In the genomic region with DNA sequence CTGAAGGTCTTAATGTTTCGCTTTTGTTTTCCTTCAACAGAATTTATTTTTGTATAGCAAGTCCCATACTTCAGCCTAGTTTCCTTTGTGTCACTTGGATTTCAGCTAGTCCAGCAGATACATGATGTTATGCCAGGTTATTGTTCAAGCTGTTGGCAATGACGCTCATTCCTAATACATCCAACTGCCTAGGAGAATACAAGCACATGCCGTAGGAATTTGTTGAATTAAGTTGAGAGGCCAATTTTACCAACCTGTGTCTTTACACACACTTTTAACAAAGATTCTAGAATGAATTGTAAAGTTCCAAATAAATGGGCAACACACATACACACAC, we compare ENCODE assay signal across 15 cellular contexts.
DNase-seq lines count a peak whose midpoint lies in the region; ATAC-seq, FAIRE-seq and TF ChIP-seq lines count a peak whose summit lies in the region.
"Had no signal": no experiment of that assay in that cellular context is flagged by ENCODE, and none has a peak within 500 bp of the region (broad histone marks: within the 10 kb centered on the region; RNA-seq: fewer than 3 reads in every experiment).

No MANE protein-coding gene starts in this region.

- ATAC-seq in psoas muscle (peak; percentile 50 to 80 (median 63)), HG03565 (IDR thresholded peaks at IDR 0.05; ENCODE audit: unreplicated experiment) (no peak), HG03571 (IDR thresholded peaks at IDR 0.05; ENCODE audit: unreplicated experiment) (no peak)
- no peak for ATAC-seq in activated T-cell treated with anti-CD3 and anti-CD28 coated beads, Interleukin-2, amount 50 U/mL, for 72 hours (replicated peaks in 1 of 2)

- TF ChIP-seq CTCF in mammary epithelial cell (conservative IDR thresholded peaks at IDR 0.05 in 1 of 2, IDR thresholded peaks at IDR 0.05 in 1 of 2; ENCODE audit: extremely low read depth in 1 of 2, insufficient read depth in 1 of 2, low read depth in 1 of 2, low read length in 2 of 2), result no peak
- TF ChIP-seq CTCF in left ventricle myocardium inferior (IDR thresholded peaks at IDR 0.05; ENCODE audit: borderline replicate concordance), result no peak
- TF ChIP-seq CTCF in psoas muscle (IDR thresholded peaks at IDR 0.05), result no peak

- H3K4me1 ChIP-seq in mammary epithelial cell (ENCODE audit: insufficient read depth, low read length) (peaks cover 18% of the 10 kb centered on the region), left ventricle myocardium inferior (peaks cover 34% of the 10 kb centered on the region), psoas muscle (peaks cover 25% of the 10 kb centered on the region)

- H3K4me3 ChIP-seq in mammary epithelial cell (replicated peaks in 1 of 3; ENCODE audit: insufficient read depth in 1 of 3, low read depth in 2 of 3, low read length in 3 of 3), result peak overlapping the region in 1 of 3 experiments; percentile 12
- no peak overlapping the region for H3K4me3 ChIP-seq in left ventricle myocardium inferior
- H3K4me3 ChIP-seq in psoas muscle, result no peak overlapping the region
- H3K4me3 ChIP-seq: coronary artery, transverse colon had no signal

- no peaks in the 10 kb centered on the region for H3K36me3 ChIP-seq in mammary epithelial cell (ENCODE audit: insufficient read depth, low read length)
- no peaks in the 10 kb centered on the region for H3K36me3 ChIP-seq in left ventricle myocardium inferior
- no peaks in the 10 kb centered on the region for H3K36me3 ChIP-seq in psoas muscle (ENCODE audit: insufficient read depth in 1 of 2, low read depth in 1 of 2)
- H3K36me3 ChIP-seq: transverse colon had no signal

- dilution Hi-C loops in mammary epithelial cell (cut with HindIII; ENCODE audit: low sequenced_read_pairs), result no loop called here

- H3K36me3 Mint-ChIP-seq in activated T-cell treated with anti-CD3 and anti-CD28 coated beads, Interleukin-2, amount 50 U/mL, for 72 hours (ENCODE audit: insufficient read depth in 2 of 2), result no peaks in the 10 kb centered on the region

- H3K79me2 ChIP-seq in mammary epithelial cell (ENCODE audit: insufficient read depth, low read length), result no peaks in the 10 kb centered on the region

- H3K4me2 ChIP-seq in mammary epithelial cell (ENCODE audit: insufficient read depth, low read depth, low read length), result peak overlapping the region; percentile 75

- no peaks in the 10 kb centered on the region for H3K27me3 Mint-ChIP-seq in activated T-cell treated with anti-CD3 and anti-CD28 coated beads, Interleukin-2, amount 50 U/mL, for 72 hours (ENCODE audit: low read depth)

- no peaks in the 10 kb centered on the region for H3K4me1 Mint-ChIP-seq in activated T-cell treated with anti-CD3 and anti-CD28 coated beads, Interleukin-2, amount 50 U/mL, for 72 hours (ENCODE audit: low read depth)

- no peak overlapping the region for H3K27ac Mint-ChIP-seq in activated T-cell treated with anti-CD3 and anti-CD28 coated beads, Interleukin-2, amount 50 U/mL, for 72 hours

- no peaks in the 10 kb centered on the region for H3K9me3 Mint-ChIP-seq in activated T-cell treated with anti-CD3 and anti-CD28 coated beads, Interleukin-2, amount 50 U/mL, for 72 hours

- 3% methylated on average over 3 of the region's 3 CpGs for WGBS in mammary epithelial cell (ENCODE audit: low coverage, missing lambda C conversion rate)
- WGBS in psoas muscle, 3 donors, result 19 to 26% (median 21%) methylated on average over 3 of the region's 3 CpGs

- H3K27me3 ChIP-seq in mammary epithelial cell (ENCODE audit: insufficient read depth, low read length) (no peaks in the 10 kb centered on the region), left ventricle myocardium inferior (ENCODE audit: low read depth) (no peaks in the 10 kb centered on the region), psoas muscle (ENCODE audit: insufficient read depth in 3 of 3, low read length in 2 of 3) (no peaks in the 10 kb centered on the region)
- H3K27me3 ChIP-seq: transverse colon had no signal

- H3K9ac ChIP-seq in mammary epithelial cell (ENCODE audit: insufficient read depth, low read length), result peak overlapping the region; percentile 57

- H3K27ac ChIP-seq in mammary epithelial cell (ENCODE audit: insufficient read depth, low read depth, low read length) (peak overlapping the region; percentile 72), left ventricle myocardium inferior (replicated peaks) (peak overlapping the region; percentile 85), psoas muscle (peak overlapping the region; percentile 11)

- FAIRE-seq in RCC 7860 (lab: Jason Lieb, UNC), result no peak
- FAIRE-seq: small intestine had no signal

- H4K20me1 ChIP-seq in mammary epithelial cell (ENCODE audit: insufficient read depth, low read length), result no peaks in the 10 kb centered on the region

- H3K4me3 Mint-ChIP-seq in activated T-cell treated with anti-CD3 and anti-CD28 coated beads, Interleukin-2, amount 50 U/mL, for 72 hours, result no peak overlapping the region

- intact Hi-C loops in mammary epithelial cell (cut with micrococcal nuclease), result loop anchor here (10.0 kb wide), 1 partner anchor 215 kb away; no protein-coding TSS in a partner anchor
- intact Hi-C loops in left ventricle myocardium inferior (cut with micrococcal nuclease), result no loop called here
- intact Hi-C loops in psoas muscle (cut with DNase I), result no loop called here

- peak overlapping the region; percentile 46 for H2AFZ ChIP-seq in mammary epithelial cell (ENCODE audit: low read depth, low read length)

- no peaks in the 10 kb centered on the region for H3K9me3 ChIP-seq in mammary epithelial cell (replicated peaks; ENCODE audit: insufficient read depth, low read length)
- no peaks in the 10 kb centered on the region for H3K9me3 ChIP-seq in left ventricle myocardium inferior (replicated peaks)
- no peaks in the 10 kb centered on the region for H3K9me3 ChIP-seq in psoas muscle
- H3K9me3 ChIP-seq: transverse colon had no signal

- CTCF ChIA-PET in mammary epithelial cell (lab: Charles Lee; ENCODE audit: low non-redundant PET), result interaction anchor here (0.8 kb wide), 1 partner anchor 156 kb away, joined by 9 read pairs; no protein-coding TSS in a partner anchor

- TSS peak; percentile 75 for BruUV-seq in mammary epithelial cell (replicated peaks; lab: Mats Ljungman, UMichigan)

- peak; percentile 9 for DNase-seq in GM03348 (ENCODE audit: low spot score)
- DNase-seq in mammary epithelial cell, result peak; percentile 44
- no peak for DNase-seq in left ventricle myocardium inferior
- no peak for DNase-seq in psoas muscle
- no peak for DNase-seq in activated T-cell treated with anti-CD3 and anti-CD28 coated beads, Interleukin-2, amount 50 U/mL, for 72 hours
- DNase-seq in RCC 7860 (ENCODE audit: low spot score), result no peak
- DNase-seq: activated CD4-positive, alpha-beta T cell treated with anti-CD3 and anti-CD28 coated beads for 1 hour; activated effector memory CD4-positive, alpha-beta T cell treated with anti-CD3 and anti-CD28 coated beads, Interleukin-2, amount 50 U/mL, for 16 hours; NCI-H146; small intestine; SW 1271; transverse colon had no signal

- in situ Hi-C loops in mammary epithelial cell (cut with MboI; ENCODE audit: low sequenced_read_pairs in 2 of 2), result no loop called here

Comparison
In these comparisons a context has a peak if more than half of its experiments do, and no peak if none do; other contexts are left out.
1. DNase-seq: peak in GM03348 (single experiment) and mammary epithelial cell (single experiment); none in left ventricle myocardium inferior (single experiment), psoas muscle (0 of 2), activated T-cell treated with anti-CD3 and anti-CD28 coated beads, Interleukin-2, amount 50 U/mL, for 72 hours (0 of 2) and RCC 7860 (single experiment).
2. H3K27ac ChIP-seq: peak in every context shown above with its lines; median percentile 85 in left ventricle myocardium inferior; 72 in mammary epithelial cell; 11 in psoas muscle.
3. ATAC-seq: peak in psoas muscle (4 of 4); none in HG03565 (single experiment), activated T-cell treated with anti-CD3 and anti-CD28 coated beads, Interleukin-2, amount 50 U/mL, for 72 hours (0 of 2) and HG03571 (single experiment).